15 cellular contexts compared by ENCODE assay signal in genomic region chr22:31271485-31271884, GRCh38. TPM values are rescaled to one million over a fixed set of nuclear protein-coding genes. Genes with fewer than 3 reads are reported as not detected.
DNase-seq lines count a peak whose midpoint lies in the region; ATAC-seq, FAIRE-seq and TF ChIP-seq lines count a peak whose summit lies in the region.
"Had no signal": no experiment of that assay in that cellular context is flagged by ENCODE, and none has a peak within 500 bp of the region (broad histone marks: within the 10 kb centered on the region; RNA-seq: fewer than 3 reads in every experiment).

No MANE protein-coding gene starts in this region.

- no peak for TF ChIP-seq POLR2A in H54 (IDR thresholded peaks at IDR 0.05; ENCODE audit: low read depth, low read length)

- no peak overlapping the region for H3K4me3 Mint-ChIP-seq in activated CD4-positive, alpha-beta T cell treated with anti-CD3 and anti-CD28 coated beads, Interleukin-2, amount 10 ng/mL, durations not matched to agents 24 days and 14 days
- peak overlapping the region; percentile 56 for H3K4me3 Mint-ChIP-seq in T-helper 17 cell
- no peak overlapping the region for H3K4me3 Mint-ChIP-seq in progenitor cell of endocrine pancreas (ENCODE audit: low read depth)

- H3K9me3 Mint-ChIP-seq in activated CD4-positive, alpha-beta T cell treated with anti-CD3 and anti-CD28 coated beads, Interleukin-2, amount 10 ng/mL, durations not matched to agents 24 days and 14 days = no peaks in the 10 kb centered on the region
- no peaks in the 10 kb centered on the region for H3K9me3 Mint-ChIP-seq in progenitor cell of endocrine pancreas (ENCODE audit: low read depth)

- no peak for TF ChIP-seq CTCF in progenitor cell of endocrine pancreas (IDR thresholded peaks at IDR 0.05; ENCODE audit: unreplicated experiment)

- ATAC-seq in T-helper 17 cell (no peak), left ventricle myocardium superior (peak; percentile 58)
- ATAC-seq: activated CD4-positive, CD25-positive, alpha-beta regulatory T cell treated with anti-CD3 and anti-CD28 coated beads, Interleukin-2, amount 50 U/mL, for 24 hours had no signal

- no peak for DNase-seq in activated CD4-positive, alpha-beta T cell treated with anti-CD3 and anti-CD28 coated beads, Interleukin-2, amount 10 ng/mL, durations not matched to agents 24 days and 14 days
- no peak for DNase-seq in activated CD4-positive, alpha-beta T cell treated with anti-CD3 and anti-CD28 coated beads, Interleukin-2, amount 50 U/mL, for 48 hours
- DNase-seq in T-helper 17 cell = no peak
- DNase-seq in left ventricle myocardium superior = no peak
- no peak for DNase-seq in progenitor cell of endocrine pancreas (ENCODE audit: low spot score, unreplicated experiment)
- no peak for DNase-seq in stimulated activated CD4-positive, alpha-beta T cell treated with anti-CD3 and anti-CD28 coated beads, Interleukin-12 subunit alpha, Interleukin-12 subunit beta, amount 100 ng/mL, for 4 hours
- no peak for DNase-seq in H54 (ENCODE audit: insufficient read length, low spot score)
- DNase-seq in AML-193 (lab: John Stamatoyannopoulos, UW) = no peak
- DNase-seq: DMS79 treated with DMSO at 0.1 percent for 48 hours; effector CD4-positive, alpha-beta T cell; glutamatergic neuron; NCI-H187 treated with DMSO at 0.1 percent for 48 hours; NCI-H82 had no signal

- peaks cover 47% of the 10 kb centered on the region for H3K36me3 Mint-ChIP-seq in activated CD4-positive, alpha-beta T cell treated with anti-CD3 and anti-CD28 coated beads, Interleukin-2, amount 10 ng/mL, durations not matched to agents 24 days and 14 days (ENCODE audit: low read depth)
- H3K36me3 Mint-ChIP-seq in T-helper 17 cell (ENCODE audit: low read depth) = peaks cover 16% of the 10 kb centered on the region
- peaks cover 25% of the 10 kb centered on the region for H3K36me3 Mint-ChIP-seq in progenitor cell of endocrine pancreas (ENCODE audit: insufficient read depth)

- H3K27ac Mint-ChIP-seq in activated CD4-positive, alpha-beta T cell treated with anti-CD3 and anti-CD28 coated beads, Interleukin-2, amount 10 ng/mL, durations not matched to agents 24 days and 14 days = peak overlapping the region; percentile 51
- peak overlapping the region; percentile 94 for H3K27ac Mint-ChIP-seq in T-helper 17 cell
- peak overlapping the region; percentile 13 for H3K27ac Mint-ChIP-seq in progenitor cell of endocrine pancreas

- intact Hi-C loops in activated CD4-positive, alpha-beta T cell treated with anti-CD3 and anti-CD28 coated beads, Interleukin-2, amount 10 ng/mL, durations not matched to agents 24 days and 14 days (cut with micrococcal nuclease) = loop anchor here (5.0 kb wide), 1 partner anchor 41 kb away; no protein-coding TSS in a partner anchor
- intact Hi-C loops in left ventricle myocardium superior (cut with micrococcal nuclease) = loop anchor here (10.0 kb wide), 1 partner anchor 57 kb away; the partner anchor contains the start of gene LIMK2

- H3K9me3 ChIP-seq in T-helper 17 cell (ENCODE audit: control insufficient read depth, low read length, poor library complexity, severe bottlenecking) = no peaks in the 10 kb centered on the region

- H3K27me3 Mint-ChIP-seq in activated CD4-positive, alpha-beta T cell treated with anti-CD3 and anti-CD28 coated beads, Interleukin-2, amount 10 ng/mL, durations not matched to agents 24 days and 14 days = no peaks in the 10 kb centered on the region
- H3K27me3 Mint-ChIP-seq in T-helper 17 cell (no peaks in the 10 kb centered on the region), progenitor cell of endocrine pancreas (no peaks in the 10 kb centered on the region)

- no peak for FAIRE-seq in H54 (lab: Jason Lieb, UNC)
- FAIRE-seq: GM12892 had no signal

- peaks cover 12% of the 10 kb centered on the region for H3K4me1 Mint-ChIP-seq in activated CD4-positive, alpha-beta T cell treated with anti-CD3 and anti-CD28 coated beads, Interleukin-2, amount 10 ng/mL, durations not matched to agents 24 days and 14 days
- peaks cover 38% of the 10 kb centered on the region for H3K4me1 Mint-ChIP-seq in T-helper 17 cell
- peaks cover 13% of the 10 kb centered on the region for H3K4me1 Mint-ChIP-seq in progenitor cell of endocrine pancreas (ENCODE audit: low read depth)

RNA-seq across cellular contexts. Expression of gene PIK3IP1, which starts 20.8 kb away (rescaled TPM):
- 12.4 TPM in 2 replicates for total RNA-seq in activated CD4-positive, alpha-beta T cell treated with anti-CD3 and anti-CD28 coated beads, Interleukin-2, amount 10 ng/mL, durations not matched to agents 24 days and 14 days
- 100 to 1,000 TPM; 388 to 426 TPM for total RNA-seq in T-helper 17 cell
- total RNA-seq in left ventricle myocardium superior = 15.3 TPM
- total RNA-seq in progenitor cell of endocrine pancreas = 6.2 and 7.6 TPM in 2 replicates

RNA-seq across cellular contexts. Expression of gene LIMK2, which starts 59.4 kb away (rescaled TPM):
- total RNA-seq in activated CD4-positive, alpha-beta T cell treated with anti-CD3 and anti-CD28 coated beads, Interleukin-2, amount 10 ng/mL, durations not matched to agents 24 days and 14 days = 34.2 and 35.9 TPM in 2 replicates
- total RNA-seq in T-helper 17 cell (10 to 100 TPM; 20.7 to 25.3 TPM), left ventricle myocardium superior (8.6 TPM), progenitor cell of endocrine pancreas (41.9 and 44.7 TPM in 2 replicates)

Comparison
In these comparisons a context has a peak if more than half of its experiments do, and no peak if none do; other contexts are left out.
1. H3K27ac Mint-ChIP-seq: peak in every context shown above with its lines; median percentile 94 in T-helper 17 cell; 51 in activated CD4-positive, alpha-beta T cell treated with anti-CD3 and anti-CD28 coated beads, Interleukin-2, amount 10 ng/mL, durations not matched to agents 24 days and 14 days; 13 in progenitor cell of endocrine pancreas.
2. RNA of gene PIK3IP1, which starts 20.8 kb away (total RNA-seq): 388 to 426 TPM in T-helper 17 cell; 15.3 TPM in left ventricle myocardium superior (single experiment), 12.4 TPM in activated CD4-positive, alpha-beta T cell treated with anti-CD3 and anti-CD28 coated beads, Interleukin-2, amount 10 ng/mL, durations not matched to agents 24 days and 14 days and 6.2 to 7.6 TPM in progenitor cell of endocrine pancreas; every median in the first group is over 10 times any median in the second.